ENCODE assay signal across 1 cellular context in genomic region chr3:10224794-10225660, GRCh38.
TF ChIP-seq lines count a peak whose summit lies in the region.

No MANE protein-coding gene starts in this region.

TF ChIP-seq in GM12878, 131 proteins besides CTCF, POLR2A, EP300 and RAD21 (continued from another document and continues in another):
- TF ChIP-seq ZNF687 (IDR thresholded peaks at IDR 0.05) (peak; percentile 59; the same call in 1 of the 2 replicates), JUND (IDR thresholded peaks at IDR 0.05; ENCODE audit: low read depth, low read length) (no peak), CBX5 (IDR thresholded peaks at IDR 0.05; ENCODE audit: low read depth) (no peak), ATF7 (IDR thresholded peaks at IDR 0.05; ENCODE audit: low read depth) (peak; percentile 19; the same call in 1 of the 2 replicates), ZNF592 (IDR thresholded peaks at IDR 0.05) (no peak), CEBPZ (IDR thresholded peaks at IDR 0.05; ENCODE audit: low read depth, low read length) (no peak), BCLAF1 (IDR thresholded peaks at IDR 0.05) (no peak), TARDBP (IDR thresholded peaks at IDR 0.05; ENCODE audit: borderline replicate concordance) (no peak), FOS (IDR thresholded peaks at IDR 0.05; ENCODE audit: borderline replicate concordance, extremely low read depth, insufficient read length) (no peak), ZBTB4 (CRISPR knock-in tag; IDR thresholded peaks at IDR 0.05) (no peak), SRF (IDR thresholded peaks at IDR 0.05; ENCODE audit: low read depth in 2 of 2, low read length in 2 of 2) (no peak), USF1 (IDR thresholded peaks at IDR 0.05; ENCODE audit: borderline replicate concordance, extremely low read length, insufficient read depth, low read depth, low read length) (no peak), HCFC1 (IDR thresholded peaks at IDR 0.05; ENCODE audit: low read length) (no peak), ZBTB33 (IDR thresholded peaks at IDR 0.05) (no peak), E4F1 (IDR thresholded peaks at IDR 0.05; ENCODE audit: borderline replicate concordance, partially characterized antibody) (no peak), TCF3 (IDR thresholded peaks at IDR 0.05; ENCODE audit: borderline replicate concordance, insufficient read depth, low read depth, low read length) (no peak), NRF1 (conservative IDR thresholded peaks at IDR 0.05; ENCODE audit: low read depth, low read length) (no peak), FOXM1 (IDR thresholded peaks at IDR 0.05; ENCODE audit: low read depth, low read length) (no peak), NFXL1 (IDR thresholded peaks at IDR 0.05; ENCODE audit: borderline replicate concordance) (no peak), ZNF207 (IDR thresholded peaks at IDR 0.05; ENCODE audit: borderline replicate concordance) (peak; percentile 66; the same call in 1 of the 2 replicates), RBBP5 (conservative IDR thresholded peaks at IDR 0.05) (no peak), HDAC6 (IDR thresholded peaks at IDR 0.05; ENCODE audit: unreplicated experiment) (no peak), ETV6 (conservative IDR thresholded peaks at IDR 0.05 in 1 of 2, IDR thresholded peaks at IDR 0.05 in 1 of 2; ENCODE audit: borderline replicate concordance in 1 of 2, low read depth in 1 of 2) (peak in 1 of 2 experiments; percentile 81; a peak in 2 of 4 replicates), STAT1 (conservative IDR thresholded peaks at IDR 0.05) (peak; percentile 78; the same call in 1 of the 2 replicates), NFIC (IDR thresholded peaks at IDR 0.05; ENCODE audit: low read depth, low read length) (no peak), RB1 (IDR thresholded peaks at IDR 0.05; ENCODE audit: borderline replicate concordance) (peak; percentile 61; the same call in 1 of the 2 replicates), FOXK2 (IDR thresholded peaks at IDR 0.05) (no peak; the same call in 1 of the 2 replicates), BACH1 (IDR thresholded peaks at IDR 0.05; ENCODE audit: borderline replicate concordance) (no peak)
